1 cellular context compared by ENCODE assay signal in genomic region chr11:85953491-85954143, GRCh38.
TF ChIP-seq lines count a peak whose summit lies in the region.

No MANE protein-coding gene starts in this region.

TF ChIP-seq in WTC11, 78 proteins besides CTCF, POLR2A, EP300 and RAD21 (continued from another document):
- TF ChIP-seq, protein P1, sequence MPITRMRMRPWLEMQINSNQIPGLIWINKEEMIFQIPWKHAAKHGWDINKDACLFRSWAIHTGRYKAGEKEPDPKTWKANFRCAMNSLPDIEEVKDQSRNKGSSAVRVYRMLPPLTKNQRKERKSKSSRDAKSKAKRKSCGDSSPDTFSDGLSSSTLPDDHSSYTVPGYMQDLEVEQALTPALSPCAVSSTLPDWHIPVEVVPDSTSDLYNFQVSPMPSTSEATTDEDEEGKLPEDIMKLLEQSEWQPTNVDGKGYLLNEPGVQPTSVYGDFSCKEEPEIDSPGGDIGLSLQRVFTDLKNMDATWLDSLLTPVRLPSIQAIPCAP (CRISPR knock-in tag; IDR thresholded peaks at IDR 0.05) = no peak
- TF ChIP-seq RORB (CRISPR knock-in tag; IDR thresholded peaks at IDR 0.05) = no peak
